Comparison of ENCODE assay signal across 11 cellular contexts in the genomic region with DNA sequence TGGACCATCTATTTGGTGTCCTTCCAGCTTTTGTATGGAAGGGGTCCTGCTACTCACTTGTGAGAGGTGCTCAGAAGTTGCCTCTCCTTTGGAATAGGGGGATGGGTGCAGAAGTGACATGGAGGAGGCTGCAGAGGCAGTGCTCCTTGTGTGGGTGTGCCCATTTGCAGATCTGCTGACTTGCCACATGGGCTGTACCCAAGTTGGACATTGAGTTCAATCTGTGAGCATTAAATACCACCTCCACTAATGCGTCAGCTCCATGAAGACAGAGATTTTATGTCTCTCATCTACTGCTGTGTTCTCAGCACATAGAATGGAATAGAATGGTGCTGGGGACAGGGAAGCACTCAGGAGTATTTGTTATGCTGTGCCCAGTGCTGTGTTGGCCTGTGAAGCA.
"Had no signal": no experiment of that assay in that cellular context is flagged by ENCODE, and none has a peak within 500 bp of the region (broad histone marks: within the 10 kb centered on the region; RNA-seq: fewer than 3 reads in every experiment).

No MANE protein-coding gene starts in this region.

- H3K27me3 Mint-ChIP-seq: activated CD4-positive, alpha-beta memory T cell treated with anti-CD3 and anti-CD28 coated beads for 36 hours; activated CD4-positive, alpha-beta T cell treated with anti-CD3 and anti-CD28 coated beads for 36 hours; stimulated activated naive CD8-positive, alpha-beta T cell treated with anti-CD3 and anti-CD28 coated beads, Interleukin-15, amount 100 ng/mL, for 72 hours had no signal

- DNase-seq: activated CD4-positive, alpha-beta memory T cell treated with anti-CD3 and anti-CD28 coated beads for 36 hours; activated CD4-positive, alpha-beta T cell treated with anti-CD3 and anti-CD28 coated beads for 36 hours; activated naive CD4-positive, alpha-beta T cell treated with Interleukin-2 at 50 U/mL for 16 hours; effector CD8-positive, alpha-beta T cell; esophagus squamous epithelium; hippocampal formation; pancreas; sigmoid colon; spleen; stimulated activated naive CD8-positive, alpha-beta T cell treated with anti-CD3 and anti-CD28 coated beads, Interleukin-15, amount 100 ng/mL, for 72 hours; WERI-Rb-1 had no signal

- H3K27ac Mint-ChIP-seq: activated CD4-positive, alpha-beta memory T cell treated with anti-CD3 and anti-CD28 coated beads for 36 hours; activated CD4-positive, alpha-beta T cell treated with anti-CD3 and anti-CD28 coated beads for 36 hours had no signal

- H3K9me3 Mint-ChIP-seq: activated CD4-positive, alpha-beta memory T cell treated with anti-CD3 and anti-CD28 coated beads for 36 hours; stimulated activated naive CD8-positive, alpha-beta T cell treated with anti-CD3 and anti-CD28 coated beads, Interleukin-15, amount 100 ng/mL, for 72 hours had no signal

- H3K4me3 Mint-ChIP-seq: activated CD4-positive, alpha-beta memory T cell treated with anti-CD3 and anti-CD28 coated beads for 36 hours; activated CD4-positive, alpha-beta T cell treated with anti-CD3 and anti-CD28 coated beads for 36 hours; stimulated activated naive CD8-positive, alpha-beta T cell treated with anti-CD3 and anti-CD28 coated beads, Interleukin-15, amount 100 ng/mL, for 72 hours had no signal

- ATAC-seq: activated CD4-positive, alpha-beta T cell treated with anti-CD3 and anti-CD28 coated beads for 36 hours; pancreas; stimulated activated naive CD8-positive, alpha-beta T cell treated with anti-CD3 and anti-CD28 coated beads, Interleukin-15, amount 100 ng/mL, for 72 hours had no signal
